In genomic region chr1:24929091-24929875, GRCh38 we compare ENCODE assay signal across 8 cellular contexts. TPM values are rescaled to one million over a fixed set of nuclear protein-coding genes. Genes with fewer than 3 reads are reported as not detected.
DNase-seq lines count a peak whose midpoint lies in the region; ATAC-seq and TF ChIP-seq lines count a peak whose summit lies in the region.

No MANE protein-coding gene starts in this region.

- H3K4me1 Mint-ChIP-seq in osteocyte (ENCODE audit: unreplicated experiment) (peaks cover 25% of the 10 kb centered on the region), HFFc6 (ENCODE audit: low read depth) (peaks cover 22% of the 10 kb centered on the region)

- no peaks in the 10 kb centered on the region for H3K36me3 ChIP-seq in cardiac muscle cell
- H3K36me3 ChIP-seq in effector memory CD4-positive, alpha-beta T cell (ENCODE audit: control insufficient read depth, insufficient read depth, low read length): peaks cover 24% of the 10 kb centered on the region

- intact Hi-C loops in cardiac septum (cut with DNase I): no loop called here

- H3K27ac ChIP-seq in cardiac muscle cell: no peak overlapping the region
- peak overlapping the region; percentile 96 for H3K27ac ChIP-seq in effector memory CD4-positive, alpha-beta T cell (ENCODE audit: insufficient read depth, low read length, poor library complexity, severe bottlenecking)

- H3K4me3 ChIP-seq in cardiac muscle cell: no peak overlapping the region
- H3K4me3 ChIP-seq in effector memory CD4-positive, alpha-beta T cell (ENCODE audit: insufficient read depth, low read depth, low read length, poor library complexity, severe bottlenecking): peak overlapping the region; percentile 91

- peak; percentile 3 for ATAC-seq in HG03469 (IDR thresholded peaks at IDR 0.05; ENCODE audit: unreplicated experiment)
- peak; percentile 3 to 4 for ATAC-seq in activated CD4-positive, CD25-positive, alpha-beta regulatory T cell treated with anti-CD3 and anti-CD28 coated beads, Interleukin-2, amount 50 U/mL, for 24 hours

- no peak overlapping the region for H3K27ac Mint-ChIP-seq in osteocyte (ENCODE audit: unreplicated experiment)
- no peak overlapping the region for H3K27ac Mint-ChIP-seq in HFFc6

- H3K36me3 Mint-ChIP-seq in osteocyte (ENCODE audit: unreplicated experiment): no peaks in the 10 kb centered on the region
- no peaks in the 10 kb centered on the region for H3K36me3 Mint-ChIP-seq in HFFc6 (ENCODE audit: low read depth)

- TF ChIP-seq CTCF in cardiac muscle cell (IDR thresholded peaks at IDR 0.05; ENCODE audit: low read depth, low read length) (no peak), osteocyte (IDR thresholded peaks at IDR 0.05) (no peak), HFFc6 (IDR thresholded peaks at IDR 0.05) (no peak)

- peaks cover 4% of the 10 kb centered on the region for H3K4me1 ChIP-seq in cardiac muscle cell (ENCODE audit: low read depth)
- H3K4me1 ChIP-seq in effector memory CD4-positive, alpha-beta T cell (ENCODE audit: control insufficient read depth, insufficient read depth, low read length, poor library complexity, severe bottlenecking): peaks cover 54% of the 10 kb centered on the region

- H3K9me3 ChIP-seq in cardiac muscle cell (ENCODE audit: low read depth): no peaks in the 10 kb centered on the region
- H3K9me3 ChIP-seq in effector memory CD4-positive, alpha-beta T cell (ENCODE audit: control insufficient read depth, low read length): no peaks in the 10 kb centered on the region

- H3K27me3 ChIP-seq in cardiac muscle cell: peaks cover 99% of the 10 kb centered on the region
- no peaks in the 10 kb centered on the region for H3K27me3 ChIP-seq in effector memory CD4-positive, alpha-beta T cell (replicated peaks; ENCODE audit: control insufficient read depth, insufficient read depth, low read length, poor library complexity, severe bottlenecking)

- no peaks in the 10 kb centered on the region for H3K9me3 Mint-ChIP-seq in osteocyte (ENCODE audit: unreplicated experiment)
- H3K9me3 Mint-ChIP-seq in HFFc6: no peaks in the 10 kb centered on the region

- peak; percentile 9 to 42 for DNase-seq in cardiac muscle cell (ENCODE audit: low read depth in 1 of 2, low spot score in 1 of 2)
- DNase-seq in cardiac septum (ENCODE audit: low spot score): no peak
- DNase-seq in effector memory CD4-positive, alpha-beta T cell: peak; percentile 44 to 48 (median 46)
- DNase-seq in osteocyte (ENCODE audit: extremely low spot score, unreplicated experiment): no peak
- no peak for DNase-seq in H4 (ENCODE audit: low spot score)
- no peak for DNase-seq in HFFc6

- H3K4me3 Mint-ChIP-seq in osteocyte (ENCODE audit: unreplicated experiment) (peak overlapping the region; percentile 10), HFFc6 (no peak overlapping the region; the same call in 1 of the 2 replicates)

- H3K27me3 Mint-ChIP-seq in osteocyte (ENCODE audit: unreplicated experiment): peaks cover 81% of the 10 kb centered on the region
- H3K27me3 Mint-ChIP-seq in HFFc6 (ENCODE audit: insufficient read depth): peaks cover 71% of the 10 kb centered on the region

RNA-seq across cellular contexts. Expression of gene RUNX3, which starts 0.8 kb away (rescaled TPM):
- not detected in 2 replicates for total RNA-seq in cardiac muscle cell
- 0.06 TPM in 1 of 2 replicates, not detected in the other for polyA plus RNA-seq in cardiac muscle cell
- 0.51 TPM for total RNA-seq in cardiac septum
- not detected in 2 replicates for total RNA-seq in osteocyte
- 2.9 and 4.7 TPM in 2 replicates for total RNA-seq in H4 (2014; rRNA removed; shearing (Covaris generic))
- not detected for total RNA-seq in HFFc6 (2021; fragmentation: NEBNext Ultra II Directional; extraction: Animal tissue kit (Norgen Biotek cat#: 25700))

Comparison
In these comparisons a context has a peak if more than half of its experiments do, and no peak if none do; other contexts are left out.
1. DNase-seq: peak in cardiac muscle cell (2 of 2) and effector memory CD4-positive, alpha-beta T cell (3 of 3); none in cardiac septum (single experiment), osteocyte (single experiment), H4 (single experiment) and HFFc6 (single experiment).